ENCODE assay signal across 1 cellular context in the genomic region with DNA sequence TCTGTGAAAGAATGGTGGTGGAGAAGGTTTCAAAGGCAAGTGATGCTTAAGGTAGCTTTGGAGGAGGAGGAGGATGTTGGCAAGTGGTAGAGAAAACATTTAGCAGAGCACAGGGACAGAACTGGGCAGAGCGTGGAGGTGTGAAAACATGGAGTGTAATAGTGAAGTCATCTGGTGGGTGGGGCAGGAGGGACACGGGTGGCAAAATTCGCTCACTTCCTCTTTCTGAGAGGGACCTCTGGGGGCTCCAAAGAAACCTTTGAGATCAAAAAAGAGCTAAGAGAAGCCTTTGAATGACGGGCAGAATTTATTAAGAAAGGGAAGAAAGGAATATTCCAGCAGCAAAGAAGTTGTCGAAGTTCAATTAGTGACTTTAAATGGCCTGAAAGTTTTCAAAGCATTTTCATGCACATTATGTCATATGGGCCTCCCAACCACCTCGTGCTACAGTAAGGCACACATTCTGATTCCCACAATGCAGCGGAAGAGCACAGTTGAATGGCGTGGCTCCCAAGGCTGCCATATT.
TF ChIP-seq lines count a peak whose summit lies in the region.

No MANE protein-coding gene starts in this region.

TF ChIP-seq in GM12878, 131 proteins besides CTCF, POLR2A, EP300 and RAD21 (continued from another document):
- TF ChIP-seq, protein P1, sequence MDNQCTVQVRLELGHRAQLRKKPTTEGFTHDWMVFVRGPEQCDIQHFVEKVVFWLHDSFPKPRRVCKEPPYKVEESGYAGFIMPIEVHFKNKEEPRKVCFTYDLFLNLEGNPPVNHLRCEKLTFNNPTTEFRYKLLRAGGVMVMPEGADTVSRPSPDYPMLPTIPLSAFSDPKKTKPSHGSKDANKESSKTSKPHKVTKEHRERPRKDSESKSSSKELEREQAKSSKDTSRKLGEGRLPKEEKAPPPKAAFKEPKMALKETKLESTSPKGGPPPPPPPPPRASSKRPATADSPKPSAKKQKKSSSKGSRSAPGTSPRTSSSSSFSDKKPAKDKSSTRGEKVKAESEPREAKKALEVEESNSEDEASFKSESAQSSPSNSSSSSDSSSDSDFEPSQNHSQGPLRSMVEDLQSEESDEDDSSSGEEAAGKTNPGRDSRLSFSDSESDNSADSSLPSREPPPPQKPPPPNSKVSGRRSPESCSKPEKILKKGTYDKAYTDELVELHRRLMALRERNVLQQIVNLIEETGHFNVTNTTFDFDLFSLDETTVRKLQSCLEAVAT (IDR thresholded peaks at IDR 0.05): peak; percentile 94
- TF ChIP-seq SPI1 (IDR thresholded peaks at IDR 0.05; ENCODE audit: borderline replicate concordance, insufficient read depth, low read depth, low read length) (peak; percentile 99), LARP7 (IDR thresholded peaks at IDR 0.05) (peak; percentile 28; the same call in 1 of the 2 replicates), RAD51 (IDR thresholded peaks at IDR 0.05) (peak; percentile 58), CHD2 (IDR thresholded peaks at IDR 0.05; ENCODE audit: borderline replicate concordance, low read depth, low read length) (no peak), IKZF2 (IDR thresholded peaks at IDR 0.05) (peak; percentile 93 to 95), BHLHE40 (IDR thresholded peaks at IDR 0.05; ENCODE audit: borderline replicate concordance in 1 of 2, low read depth in 2 of 2, low read length in 1 of 2) (peak; percentile 37 to 43; a peak in 2 of 4 replicates), ZBED1 (IDR thresholded peaks at IDR 0.05; ENCODE audit: borderline replicate concordance) (no peak), NR2F1 (conservative IDR thresholded peaks at IDR 0.05) (no peak), CEBPB (IDR thresholded peaks at IDR 0.05; ENCODE audit: borderline replicate concordance in 1 of 2, low read depth in 2 of 2, low read length in 2 of 2) (no peak), POLR2AphosphoS2 (IDR thresholded peaks at IDR 0.05; ENCODE audit: low read depth, low read length) (no peak), SMAD1 (IDR thresholded peaks at IDR 0.05; ENCODE audit: low read depth, partially characterized antibody) (peak; percentile 89), CREB1 (IDR thresholded peaks at IDR 0.05; ENCODE audit: low read depth) (peak; percentile 90), WRNIP1 (IDR thresholded peaks at IDR 0.05; ENCODE audit: borderline replicate concordance, low read depth, low read length) (0 out of 2 replicates have a peak, but pooled peaks have one; percentile 91), MEF2B (IDR thresholded peaks at IDR 0.05; ENCODE audit: partially characterized antibody, poor library complexity, severe bottlenecking) (peak; percentile 57), ETV6 (conservative IDR thresholded peaks at IDR 0.05 in 1 of 2, IDR thresholded peaks at IDR 0.05 in 1 of 2; ENCODE audit: borderline replicate concordance in 1 of 2, low read depth in 1 of 2) (no peak), GATAD2B (conservative IDR thresholded peaks at IDR 0.05; ENCODE audit: low read depth) (0 out of 2 replicates have a peak, but pooled peaks have one; percentile 43), RUNX3 (IDR thresholded peaks at IDR 0.05; ENCODE audit: low read length) (no peak), YY1 (IDR thresholded peaks at IDR 0.05; ENCODE audit: low read depth, low read length) (0 out of 2 replicates have a peak, but pooled peaks have one; percentile 7), ASH2L (IDR thresholded peaks at IDR 0.05; ENCODE audit: borderline replicate concordance, low read depth) (no peak), NFYA (IDR thresholded peaks at IDR 0.05; ENCODE audit: borderline replicate concordance, low read depth, low read length) (no peak), TCF3 (IDR thresholded peaks at IDR 0.05; ENCODE audit: borderline replicate concordance, insufficient read depth, low read depth, low read length) (no peak), NRF1 (conservative IDR thresholded peaks at IDR 0.05; ENCODE audit: low read depth, low read length) (no peak), KDM1A (IDR thresholded peaks at IDR 0.05; ENCODE audit: borderline replicate concordance) (no peak), RFX5 (IDR thresholded peaks at IDR 0.05; ENCODE audit: low read depth, low read length) (no peak), ZNF274 (IDR thresholded peaks at IDR 0.05; ENCODE audit: insufficient read depth, insufficient read length) (no peak)
- TF ChIP-seq, protein P2, sequence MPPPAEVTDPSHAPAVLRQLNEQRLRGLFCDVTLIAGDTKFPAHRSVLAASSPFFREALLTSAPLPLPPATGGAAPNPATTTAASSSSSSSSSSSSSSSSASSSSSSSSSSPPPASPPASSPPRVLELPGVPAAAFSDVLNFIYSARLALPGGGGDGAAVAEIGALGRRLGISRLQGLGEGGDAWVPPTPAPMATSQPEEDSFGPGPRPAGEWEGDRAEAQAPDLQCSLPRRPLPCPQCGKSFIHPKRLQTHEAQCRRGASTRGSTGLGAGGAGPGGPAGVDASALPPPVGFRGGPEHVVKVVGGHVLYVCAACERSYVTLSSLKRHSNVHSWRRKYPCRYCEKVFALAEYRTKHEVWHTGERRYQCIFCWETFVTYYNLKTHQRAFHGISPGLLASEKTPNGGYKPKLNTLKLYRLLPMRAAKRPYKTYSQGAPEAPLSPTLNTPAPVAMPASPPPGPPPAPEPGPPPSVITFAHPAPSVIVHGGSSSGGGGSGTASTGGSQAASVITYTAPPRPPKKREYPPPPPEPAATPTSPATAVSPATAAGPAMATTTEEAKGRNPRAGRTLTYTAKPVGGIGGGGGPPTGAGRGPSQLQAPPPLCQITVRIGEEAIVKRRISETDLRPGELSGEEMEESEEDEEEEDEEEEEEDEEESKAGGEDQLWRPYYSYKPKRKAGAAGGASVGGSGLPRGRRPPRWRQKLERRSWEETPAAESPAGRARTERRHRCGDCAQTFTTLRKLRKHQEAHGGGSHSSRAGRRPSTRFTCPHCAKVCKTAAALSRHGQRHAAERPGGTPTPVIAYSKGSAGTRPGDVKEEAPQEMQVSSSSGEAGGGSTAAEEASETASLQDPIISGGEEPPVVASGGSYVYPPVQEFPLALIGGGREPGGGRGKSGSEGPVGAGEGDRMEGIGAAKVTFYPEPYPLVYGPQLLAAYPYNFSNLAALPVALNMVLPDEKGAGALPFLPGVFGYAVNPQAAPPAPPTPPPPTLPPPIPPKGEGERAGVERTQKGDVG (CRISPR knock-in tag; IDR thresholded peaks at IDR 0.05): peak; percentile 50; the same call in 1 of the 2 replicates
- TF ChIP-seq, protein P3, sequence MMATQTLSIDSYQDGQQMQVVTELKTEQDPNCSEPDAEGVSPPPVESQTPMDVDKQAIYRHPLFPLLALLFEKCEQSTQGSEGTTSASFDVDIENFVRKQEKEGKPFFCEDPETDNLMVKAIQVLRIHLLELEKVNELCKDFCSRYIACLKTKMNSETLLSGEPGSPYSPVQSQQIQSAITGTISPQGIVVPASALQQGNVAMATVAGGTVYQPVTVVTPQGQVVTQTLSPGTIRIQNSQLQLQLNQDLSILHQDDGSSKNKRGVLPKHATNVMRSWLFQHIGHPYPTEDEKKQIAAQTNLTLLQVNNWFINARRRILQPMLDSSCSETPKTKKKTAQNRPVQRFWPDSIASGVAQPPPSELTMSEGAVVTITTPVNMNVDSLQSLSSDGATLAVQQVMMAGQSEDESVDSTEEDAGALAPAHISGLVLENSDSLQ (IDR thresholded peaks at IDR 0.05): peak; percentile 77
- TF ChIP-seq, protein P4, sequence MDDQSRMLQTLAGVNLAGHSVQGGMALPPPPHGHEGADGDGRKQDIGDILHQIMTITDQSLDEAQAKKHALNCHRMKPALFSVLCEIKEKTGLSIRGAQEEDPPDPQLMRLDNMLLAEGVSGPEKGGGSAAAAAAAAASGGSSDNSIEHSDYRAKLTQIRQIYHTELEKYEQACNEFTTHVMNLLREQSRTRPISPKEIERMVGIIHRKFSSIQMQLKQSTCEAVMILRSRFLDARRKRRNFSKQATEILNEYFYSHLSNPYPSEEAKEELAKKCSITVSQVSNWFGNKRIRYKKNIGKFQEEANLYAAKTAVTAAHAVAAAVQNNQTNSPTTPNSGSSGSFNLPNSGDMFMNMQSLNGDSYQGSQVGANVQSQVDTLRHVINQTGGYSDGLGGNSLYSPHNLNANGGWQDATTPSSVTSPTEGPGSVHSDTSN (IDR thresholded peaks at IDR 0.05; ENCODE audit: insufficient replicate concordance, low read depth, low read length): peak; percentile 3
- TF ChIP-seq, protein P5, sequence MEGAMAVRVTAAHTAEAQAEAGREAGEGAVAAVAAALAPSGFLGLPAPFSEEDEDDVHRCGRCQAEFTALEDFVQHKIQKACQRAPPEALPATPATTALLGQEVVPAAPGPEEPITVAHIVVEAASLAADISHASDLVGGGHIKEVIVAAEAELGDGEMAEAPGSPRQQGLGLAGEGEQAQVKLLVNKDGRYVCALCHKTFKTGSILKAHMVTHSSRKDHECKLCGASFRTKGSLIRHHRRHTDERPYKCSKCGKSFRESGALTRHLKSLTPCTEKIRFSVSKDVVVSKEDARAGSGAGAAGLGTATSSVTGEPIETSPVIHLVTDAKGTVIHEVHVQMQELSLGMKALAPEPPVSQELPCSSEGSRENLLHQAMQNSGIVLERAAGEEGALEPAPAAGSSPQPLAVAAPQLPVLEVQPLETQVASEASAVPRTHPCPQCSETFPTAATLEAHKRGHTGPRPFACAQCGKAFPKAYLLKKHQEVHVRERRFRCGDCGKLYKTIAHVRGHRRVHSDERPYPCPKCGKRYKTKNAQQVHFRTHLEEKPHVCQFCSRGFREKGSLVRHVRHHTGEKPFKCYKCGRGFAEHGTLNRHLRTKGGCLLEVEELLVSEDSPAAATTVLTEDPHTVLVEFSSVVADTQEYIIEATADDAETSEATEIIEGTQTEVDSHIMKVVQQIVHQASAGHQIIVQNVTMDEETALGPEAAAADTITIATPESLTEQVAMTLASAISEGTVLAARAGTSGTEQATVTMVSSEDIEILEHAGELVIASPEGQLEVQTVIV (IDR thresholded peaks at IDR 0.05; ENCODE audit: borderline replicate concordance, partially characterized antibody): peak; percentile 37
- TF ChIP-seq, protein P6, sequence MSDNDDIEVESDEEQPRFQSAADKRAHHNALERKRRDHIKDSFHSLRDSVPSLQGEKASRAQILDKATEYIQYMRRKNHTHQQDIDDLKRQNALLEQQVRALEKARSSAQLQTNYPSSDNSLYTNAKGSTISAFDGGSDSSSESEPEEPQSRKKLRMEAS (IDR thresholded peaks at IDR 0.05; ENCODE audit: low read depth, low read length): 0 out of 2 replicates have a peak, but pooled peaks have one; percentile 29
TF ChIP-seq in GM12878: peak in this region for 36.
